16 cellular contexts compared by ENCODE assay signal in genomic region chr3:126542340-126543241, GRCh38. TPM values are rescaled to one million over a fixed set of nuclear protein-coding genes. Genes with fewer than 3 reads are reported as not detected.
DNase-seq lines count a peak whose midpoint lies in the region; ATAC-seq and TF ChIP-seq lines count a peak whose summit lies in the region.
"Had no signal": no experiment of that assay in that cellular context is flagged by ENCODE, and none has a peak within 500 bp of the region (broad histone marks: within the 10 kb centered on the region; RNA-seq: fewer than 3 reads in every experiment).

No MANE protein-coding gene starts in this region.

- no peak overlapping the region for H2BK12ac ChIP-seq in mesenchymal stem cell (ENCODE audit: low read length in 2 of 2)

- H3K4me1 ChIP-seq in mesenchymal stem cell (ENCODE audit: control insufficient read depth, insufficient read depth, low read depth, low read length) (peaks cover 24% of the 10 kb centered on the region), transverse colon (no peaks in the 10 kb centered on the region)

- H2AK5ac ChIP-seq in mesenchymal stem cell (ENCODE audit: low read length, severe bottlenecking) = no peak overlapping the region

- H3K36me3 ChIP-seq in mesenchymal stem cell (ENCODE audit: control insufficient read depth in 1 of 2, insufficient read depth in 2 of 2, low read depth in 1 of 2, low read length in 2 of 2) = no peaks in the 10 kb centered on the region
- no peaks in the 10 kb centered on the region for H3K36me3 ChIP-seq in transverse colon
- H3K36me3 ChIP-seq: SJSA1 had no signal

- no peak overlapping the region for H3K18ac ChIP-seq in mesenchymal stem cell (ENCODE audit: low read depth in 1 of 2, low read length in 2 of 2)

- H3K27ac ChIP-seq in coronary artery (no peak overlapping the region), mesenchymal stem cell (ENCODE audit: low read length, poor library complexity, severe bottlenecking) (no peak overlapping the region), transverse colon (no peak overlapping the region)
- H3K27ac ChIP-seq: SJSA1 had no signal

- peaks cover 20 to 49% of the 10 kb centered on the region in 2 experiments for H3K27me3 ChIP-seq in mesenchymal stem cell (ENCODE audit: control insufficient read depth in 1 of 2, insufficient read depth in 1 of 2, low read length in 2 of 2)
- H3K27me3 ChIP-seq in transverse colon = peaks cover 18% of the 10 kb centered on the region
- H3K27me3 ChIP-seq: SJSA1 had no signal

- H3K4me3 Mint-ChIP-seq in activated T-cell treated with anti-CD3 and anti-CD28 coated beads, Interleukin-2, amount 50 U/mL, for 24 hours = no peak overlapping the region

- H3K36me3 Mint-ChIP-seq in activated T-cell treated with anti-CD3 and anti-CD28 coated beads, Interleukin-2, amount 50 U/mL, for 24 hours (ENCODE audit: low read depth) = no peaks in the 10 kb centered on the region

- no peak overlapping the region for H3K9ac ChIP-seq in mesenchymal stem cell (ENCODE audit: low read length)

- H3K27me3 Mint-ChIP-seq in activated T-cell treated with anti-CD3 and anti-CD28 coated beads, Interleukin-2, amount 50 U/mL, for 24 hours = peaks cover 15% of the 10 kb centered on the region

- H3K9me3 Mint-ChIP-seq in activated T-cell treated with anti-CD3 and anti-CD28 coated beads, Interleukin-2, amount 50 U/mL, for 24 hours = no peaks in the 10 kb centered on the region

- no peak for TF ChIP-seq EP300 in transverse colon (IDR thresholded peaks at IDR 0.05; ENCODE audit: low read depth)

- no peaks in the 10 kb centered on the region for H3K79me1 ChIP-seq in mesenchymal stem cell (replicated peaks; ENCODE audit: low read length, poor library complexity, severe bottlenecking)

- intact Hi-C loops in transverse colon (cut with DNase I; ENCODE audit: low total_unique reads) = no loop called here

- no peak overlapping the region for H3K4ac ChIP-seq in mesenchymal stem cell (ENCODE audit: low read depth in 1 of 2, low read length in 2 of 2)

- H2BK120ac ChIP-seq in mesenchymal stem cell (ENCODE audit: low read depth, low read length) = no peak overlapping the region

- H4K8ac ChIP-seq in mesenchymal stem cell (ENCODE audit: low read length) = peak overlapping the region; percentile 22

- no peak overlapping the region for H3K14ac ChIP-seq in mesenchymal stem cell (ENCODE audit: low read length in 2 of 2)

- H4K91ac ChIP-seq in mesenchymal stem cell (ENCODE audit: low read length) = no peak overlapping the region

- no peak overlapping the region for H3K4me2 ChIP-seq in mesenchymal stem cell (ENCODE audit: low read length, poor library complexity, severe bottlenecking)

- whole genome bisulfite sequencing in mesenchymal stem cell = 95% methylated on average over 57 of the region's 57 CpGs
- 91 to 92% methylated on average over 7 to 57 of the region's 57 CpGs for WGBS in transverse colon (ENCODE audit: low coverage in 1 of 2), 2 donors

- ATAC-seq in GM21381 (IDR thresholded peaks at IDR 0.05; ENCODE audit: unreplicated experiment) = no peak

- in situ Hi-C loops in transverse colon (cut with MboI; ENCODE audit: low pct_ligation_motif_present in 1 of 4, low pct_unique_long_range_greater_than_20kb in 1 of 4, low sequenced_read_pairs in 3 of 4) = no loop called here
- in situ Hi-C loops in ACHN (cut with HindIII; ENCODE audit: low pct_ligation_motif_present, low pct_unique_long_range_greater_than_20kb, low sequenced_read_pairs) = no loop called here

- no peak for TF ChIP-seq CTCF in coronary artery (IDR thresholded peaks at IDR 0.05)
- TF ChIP-seq CTCF in transverse colon (IDR thresholded peaks at IDR 0.05) = no peak

- no peak overlapping the region for H2AFZ ChIP-seq in mesenchymal stem cell (ENCODE audit: low read depth, low read length)

- peaks cover 2% of the 10 kb centered on the region for H3K4me1 Mint-ChIP-seq in activated T-cell treated with anti-CD3 and anti-CD28 coated beads, Interleukin-2, amount 50 U/mL, for 24 hours (ENCODE audit: low read depth)

- H3K27ac Mint-ChIP-seq in activated T-cell treated with anti-CD3 and anti-CD28 coated beads, Interleukin-2, amount 50 U/mL, for 24 hours = no peak overlapping the region

- H2BK15ac ChIP-seq in mesenchymal stem cell (ENCODE audit: low read depth, poor library complexity, severe bottlenecking) = no peak overlapping the region

- H3K4me3 ChIP-seq in coronary artery (no peak overlapping the region), mesenchymal stem cell (ENCODE audit: insufficient read depth in 1 of 2, low read depth in 1 of 2, low read length in 2 of 2) (no peak overlapping the region), transverse colon (no peak overlapping the region)
- H3K4me3 ChIP-seq: SJSA1 had no signal

- H2BK5ac ChIP-seq in mesenchymal stem cell (ENCODE audit: low read depth, low read length, poor library complexity, severe bottlenecking) = no peak overlapping the region

- no peak overlapping the region for H3K23ac ChIP-seq in mesenchymal stem cell (ENCODE audit: low read length in 2 of 2)

- H3K9me3 ChIP-seq in mesenchymal stem cell (ENCODE audit: control insufficient read depth, low read length) = no peaks in the 10 kb centered on the region
- H3K9me3 ChIP-seq in transverse colon = no peaks in the 10 kb centered on the region
- H3K9me3 ChIP-seq: SJSA1 had no signal

- TF ChIP-seq POLR2A in transverse colon (IDR thresholded peaks at IDR 0.05) = no peak

- DNase-seq in activated T-cell treated with anti-CD3 and anti-CD28 coated beads, Interleukin-2, amount 50 U/mL, for 24 hours = peak; percentile 12
- DNase-seq in activated T-cell treated with anti-CD3 and anti-CD28 coated beads for 4 hours = no peak
- peak; percentile 46 for DNase-seq in coronary artery (ENCODE audit: low spot score)
- DNase-seq in mesenchymal stem cell = no peak
- peak; percentile 6 for DNase-seq in transverse colon
- no peak for DNase-seq in GM19240 (ENCODE audit: insufficient read length, low spot score)
- DNase-seq in ACHN = no peak
- DNase-seq: GOT3; IMR-90; kidney glomerular epithelial cell; stimulated activated CD4-positive, alpha-beta T cell treated with anti-CD3 and anti-CD28 coated beads, Interleukin-4, amount 100 ng/mL, for 4 hours had no signal

RNA-seq across cellular contexts. Expression of gene C3orf22, which starts 16.1 kb away (rescaled TPM):
- not detected for polyA plus RNA-seq in mesenchymal stem cell (2013, experiment 1 of 2)
- not detected for polyA plus RNA-seq in mesenchymal stem cell (2013, experiment 2 of 2)
- total RNA-seq in transverse colon = not detected
- total RNA-seq: IMR-90, myocyte, SJSA1 had no signal
- polyA plus RNA-seq: esophagus, IMR-90 had no signal

RNA-seq across cellular contexts. Expression of gene CHST13, which starts 18.6 kb away (rescaled TPM):
- not detected for polyA plus RNA-seq in mesenchymal stem cell (2013, experiment 1 of 2)
- not detected for polyA plus RNA-seq in mesenchymal stem cell (2013, experiment 2 of 2)
- 1 to 10 TPM in 3 of 4 donors, not detected in 1; 2.0 to 6.4 (median 4.9) TPM for total RNA-seq in transverse colon
- total RNA-seq: cerebellum, IMR-90, myocyte, SJSA1 had no signal
- polyA plus RNA-seq: IMR-90 had no signal

RNA-seq across cellular contexts. Expression of gene UROC1, which starts 25.0 kb away (rescaled TPM):
- not detected for polyA plus RNA-seq in mesenchymal stem cell (2013, experiment 1 of 2)
- polyA plus RNA-seq in mesenchymal stem cell (2013, experiment 2 of 2) = not detected
- not detected for total RNA-seq in transverse colon
- total RNA-seq: IMR-90, myocyte, SJSA1 had no signal
- polyA plus RNA-seq: esophagus, IMR-90 had no signal

Comparison
In these comparisons a context has a peak if more than half of its experiments do, and no peak if none do; other contexts are left out.
1. DNase-seq: peak in activated T-cell treated with anti-CD3 and anti-CD28 coated beads, Interleukin-2, amount 50 U/mL, for 24 hours (single experiment), coronary artery (single experiment) and transverse colon (single experiment); none in activated T-cell treated with anti-CD3 and anti-CD28 coated beads for 4 hours (single experiment), mesenchymal stem cell (single experiment), GM19240 (single experiment) and ACHN (single experiment).